Comparison of ENCODE assay signal across 18 cellular contexts in the genomic region with DNA sequence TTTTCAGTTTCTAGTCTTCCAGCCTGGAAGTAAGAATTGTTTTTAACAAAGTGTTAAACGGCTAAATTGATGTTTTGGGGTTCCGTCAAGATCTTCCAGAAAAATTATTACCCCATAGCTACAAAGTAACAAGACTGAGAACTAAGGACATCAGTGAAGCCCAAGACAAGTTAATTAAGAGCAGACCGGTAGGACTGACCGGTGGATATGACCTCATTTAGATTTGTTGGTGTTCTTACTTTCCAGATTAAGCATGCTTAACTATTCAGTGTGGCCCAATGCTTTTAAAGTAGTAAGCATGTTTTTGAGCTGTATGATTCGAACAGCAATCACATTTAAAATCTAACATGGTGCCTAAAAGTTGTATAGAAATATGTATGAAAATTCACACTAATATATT.
"Had no signal": no experiment of that assay in that cellular context is flagged by ENCODE, and none has a peak within 500 bp of the region (broad histone marks: within the 10 kb centered on the region; RNA-seq: fewer than 3 reads in every experiment).

No MANE protein-coding gene starts in this region.

- H3K9me3 ChIP-seq: lower lobe of right lung, neutrophil, suprapubic skin had no signal

- H3K9ac ChIP-seq: parathyroid adenoma had no signal

- H3K36me3 ChIP-seq: lower lobe of right lung, suprapubic skin had no signal

- H3K27me3 Mint-ChIP-seq: natural killer cell treated with Interleukin-12 subunit alpha and Interleukin-12 subunit beta and Interleukin-15 and Interleukin-18, amount 100 ng/mL, for 72 hours; stimulated activated naive CD8-positive, alpha-beta T cell treated with anti-CD3 and anti-CD28 coated beads, Interleukin-15, Interleukin-2, amounts not matched to agents 100 ng/mL and 50 ng/mL, for 24 hours; type B pancreatic cell had no signal

- H3K4me1 ChIP-seq: lower lobe of right lung had no signal

- H3K9me3 Mint-ChIP-seq: stimulated activated naive CD8-positive, alpha-beta T cell treated with anti-CD3 and anti-CD28 coated beads, Interleukin-15, Interleukin-2, amounts not matched to agents 100 ng/mL and 50 ng/mL, for 24 hours had no signal

- H3K4me3 ChIP-seq: dorsolateral prefrontal cortex, lower lobe of right lung, suprapubic skin had no signal

- H3K4me3 Mint-ChIP-seq: natural killer cell treated with Interleukin-12 subunit alpha and Interleukin-12 subunit beta and Interleukin-15 and Interleukin-18, amount 100 ng/mL, for 72 hours; stimulated activated naive CD8-positive, alpha-beta T cell treated with anti-CD3 and anti-CD28 coated beads, Interleukin-15, Interleukin-2, amounts not matched to agents 100 ng/mL and 50 ng/mL, for 24 hours; T-helper 2 cell treated with Interferon-gamma antibody and Interleukin-4, amounts not matched to agents 5 μg/mL and 100 μg/mL, for 36 hours; type B pancreatic cell had no signal

- DNase-seq: activated CD4-positive, alpha-beta T cell treated with anti-CD3 and anti-CD28 coated beads, Interleukin-2, amount 50 U/mL, for 4 hours; activated gamma-delta T cell treated with Interleukin-2 at 50 U/mL for 16 hours; amniotic stem cell; dorsolateral prefrontal cortex; erythroblast; glutamatergic neuron; hypothalamus; islet precursor cell; left colon; lower lobe of right lung had no signal

- H3K27ac ChIP-seq: dorsolateral prefrontal cortex, lower lobe of right lung, neutrophil, parathyroid adenoma, suprapubic skin had no signal

- H3K79me2 ChIP-seq: parathyroid adenoma had no signal

- H2AFZ ChIP-seq: parathyroid adenoma had no signal

- H3K27ac Mint-ChIP-seq: activated naive CD4-positive, alpha-beta T cell treated with anti-CD3 and anti-CD28 coated beads, Interleukin-2, amount 50 U/mL, for 72 hours; natural killer cell treated with Interleukin-12 subunit alpha and Interleukin-12 subunit beta and Interleukin-15 and Interleukin-18, amount 100 ng/mL, for 72 hours; stimulated activated naive CD8-positive, alpha-beta T cell treated with anti-CD3 and anti-CD28 coated beads, Interleukin-15, Interleukin-2, amounts not matched to agents 100 ng/mL and 50 ng/mL, for 24 hours; T-helper 2 cell treated with Interferon-gamma antibody and Interleukin-4, amounts not matched to agents 5 μg/mL and 100 μg/mL, for 36 hours; type B pancreatic cell had no signal

- H3K27me3 ChIP-seq: dorsolateral prefrontal cortex, neutrophil, suprapubic skin had no signal

- ATAC-seq: activated naive CD4-positive, alpha-beta T cell treated with anti-CD3 and anti-CD28 coated beads, Interleukin-2, amount 50 U/mL, for 72 hours; left colon; lower lobe of right lung; natural killer cell treated with Interleukin-12 subunit alpha and Interleukin-12 subunit beta and Interleukin-15 and Interleukin-18, amount 100 ng/mL, for 72 hours had no signal
